8 cellular contexts compared by ENCODE assay signal in genomic region chr14:105060751-105061427, GRCh38. TPM values are rescaled to one million over a fixed set of nuclear protein-coding genes. Genes with fewer than 3 reads are reported as not detected.
DNase-seq lines count a peak whose midpoint lies in the region; ATAC-seq and TF ChIP-seq lines count a peak whose summit lies in the region.

No MANE protein-coding gene starts in this region.

- peaks cover 28% of the 10 kb centered on the region for H3K36me3 Mint-ChIP-seq in activated CD8-positive, alpha-beta T cell treated with anti-CD3 and anti-CD28 coated beads for 36 hours (ENCODE audit: low read depth)
- peaks cover 96% of the 10 kb centered on the region for H3K36me3 Mint-ChIP-seq in stimulated activated effector memory CD8-positive, alpha-beta T cell treated with anti-CD3 and anti-CD28 coated beads, Interleukin-12 subunit alpha, Interleukin-12 subunit beta, amount 100 ng/mL, for 72 hours
- H3K36me3 Mint-ChIP-seq in HFFc6 (ENCODE audit: low read depth): no peaks in the 10 kb centered on the region
- H3K36me3 Mint-ChIP-seq in mesothelial cell of epicardium: no peaks in the 10 kb centered on the region

- peaks cover 48% of the 10 kb centered on the region for H3K4me1 Mint-ChIP-seq in activated CD8-positive, alpha-beta T cell treated with anti-CD3 and anti-CD28 coated beads for 36 hours (ENCODE audit: low read depth)
- peaks cover 65% of the 10 kb centered on the region for H3K4me1 Mint-ChIP-seq in stimulated activated effector memory CD8-positive, alpha-beta T cell treated with anti-CD3 and anti-CD28 coated beads, Interleukin-12 subunit alpha, Interleukin-12 subunit beta, amount 100 ng/mL, for 72 hours
- no peaks in the 10 kb centered on the region for H3K4me1 Mint-ChIP-seq in HFFc6 (ENCODE audit: low read depth)
- H3K4me1 Mint-ChIP-seq in mesothelial cell of epicardium: peaks cover 30% of the 10 kb centered on the region

- H3K4me3 ChIP-seq in HEK293 (ENCODE audit: low read depth, low read length) (no peak overlapping the region), heart right ventricle (peak overlapping the region in 6 of 10 donors; percentile 2 to 52 (median 20))

- WGBS in heart right ventricle, 2 donors: 52 to 63% methylated on average over 30 of the region's 30 CpGs

- peaks cover 0 to 10% (median 0%) of the 10 kb centered on the region in 7 donors for H3K27me3 ChIP-seq in heart right ventricle

- H3K9me3 ChIP-seq in HEK293 (ENCODE audit: control insufficient read depth, insufficient read depth, low read depth, low read length): no peaks in the 10 kb centered on the region
- H3K9me3 ChIP-seq in heart right ventricle: no peaks in the 10 kb centered on the region

- no peaks in the 10 kb centered on the region for H3K9me3 Mint-ChIP-seq in activated CD8-positive, alpha-beta T cell treated with anti-CD3 and anti-CD28 coated beads for 36 hours
- no peaks in the 10 kb centered on the region for H3K9me3 Mint-ChIP-seq in stimulated activated effector memory CD8-positive, alpha-beta T cell treated with anti-CD3 and anti-CD28 coated beads, Interleukin-12 subunit alpha, Interleukin-12 subunit beta, amount 100 ng/mL, for 72 hours
- H3K9me3 Mint-ChIP-seq in HFFc6 (no peaks in the 10 kb centered on the region), mesothelial cell of epicardium (no peaks in the 10 kb centered on the region)

- TF ChIP-seq CTCF in HEK293 (tag by site-specific recombination; IDR thresholded peaks at IDR 0.05) (no peak), heart right ventricle (IDR thresholded peaks at IDR 0.05) (no peak), HFFc6 (IDR thresholded peaks at IDR 0.05) (no peak), mesothelial cell of epicardium (IDR thresholded peaks at IDR 0.05; ENCODE audit: unreplicated experiment) (no peak)
- TF ChIP-seq CTCF in activated CD8-positive, alpha-beta T cell treated with anti-CD3 and anti-CD28 coated beads for 36 hours (IDR thresholded peaks at IDR 0.05): no peak

- H3K4me1 ChIP-seq in HEK293 (ENCODE audit: control insufficient read depth, insufficient read depth, low read length) (no peaks in the 10 kb centered on the region), heart right ventricle (peaks cover 16 to 70% (median 48%) of the 10 kb centered on the region in 9 donors)

- peak overlapping the region; percentile 86 for H3K4me3 Mint-ChIP-seq in activated CD8-positive, alpha-beta T cell treated with anti-CD3 and anti-CD28 coated beads for 36 hours
- H3K4me3 Mint-ChIP-seq in stimulated activated effector memory CD8-positive, alpha-beta T cell treated with anti-CD3 and anti-CD28 coated beads, Interleukin-12 subunit alpha, Interleukin-12 subunit beta, amount 100 ng/mL, for 72 hours: peak overlapping the region; percentile 100
- H3K4me3 Mint-ChIP-seq in HFFc6 (no peak overlapping the region), mesothelial cell of epicardium (no peak overlapping the region)

- peak; percentile 3 for ATAC-seq in activated CD8-positive, alpha-beta T cell treated with anti-CD3 and anti-CD28 coated beads for 36 hours
- ATAC-seq in heart right ventricle (peak; percentile 15 to 39 (median 26)), HG03095 (IDR thresholded peaks at IDR 0.05; ENCODE audit: unreplicated experiment) (no peak)
- ATAC-seq in stimulated activated effector memory CD8-positive, alpha-beta T cell treated with anti-CD3 and anti-CD28 coated beads, Interleukin-12 subunit alpha, Interleukin-12 subunit beta, amount 100 ng/mL, for 72 hours: peak; percentile 4

- peak overlapping the region; percentile 96 for H3K27ac Mint-ChIP-seq in activated CD8-positive, alpha-beta T cell treated with anti-CD3 and anti-CD28 coated beads for 36 hours
- H3K27ac Mint-ChIP-seq in stimulated activated effector memory CD8-positive, alpha-beta T cell treated with anti-CD3 and anti-CD28 coated beads, Interleukin-12 subunit alpha, Interleukin-12 subunit beta, amount 100 ng/mL, for 72 hours: peak overlapping the region; percentile 97
- H3K27ac Mint-ChIP-seq in HFFc6: no peak overlapping the region
- no peak overlapping the region for H3K27ac Mint-ChIP-seq in mesothelial cell of epicardium

- no peaks in the 10 kb centered on the region for H3K27me3 Mint-ChIP-seq in activated CD8-positive, alpha-beta T cell treated with anti-CD3 and anti-CD28 coated beads for 36 hours
- peaks cover 4% of the 10 kb centered on the region for H3K27me3 Mint-ChIP-seq in HFFc6 (ENCODE audit: insufficient read depth)
- peaks cover 12% of the 10 kb centered on the region for H3K27me3 Mint-ChIP-seq in mesothelial cell of epicardium (ENCODE audit: low read depth)

- H3K36me3 ChIP-seq in HEK293 (ENCODE audit: control insufficient read depth in 2 of 2, insufficient read depth in 1 of 2, low read length in 2 of 2) (no peaks in the 10 kb centered on the region), heart right ventricle (peaks cover 0 to 16% (median 0%) of the 10 kb centered on the region in 9 donors)

- intact Hi-C loops in activated CD8-positive, alpha-beta T cell treated with anti-CD3 and anti-CD28 coated beads for 36 hours (cut with micrococcal nuclease): no loop called here
- intact Hi-C loops in heart right ventricle (cut with DNase I): no loop called here

- H3K27ac ChIP-seq in HEK293 (ENCODE audit: extremely low read depth, low read depth, low read length) (no peak overlapping the region), heart right ventricle (peak overlapping the region; percentile 70 to 96 (median 83))

- DNase-seq in activated CD8-positive, alpha-beta T cell treated with anti-CD3 and anti-CD28 coated beads for 36 hours: peak; percentile 68
- DNase-seq in heart right ventricle (peak in 1 of 2 donors; percentile 17), HFFc6 (no peak), mesothelial cell of epicardium (ENCODE audit: low spot score in 2 of 2, unreplicated experiment in 2 of 2) (no peak), A172 (ENCODE audit: low spot score) (no peak)
- DNase-seq in stimulated activated effector memory CD8-positive, alpha-beta T cell treated with anti-CD3 and anti-CD28 coated beads, Interleukin-12 subunit alpha, Interleukin-12 subunit beta, amount 100 ng/mL, for 72 hours (ENCODE audit: low spot score in 2 of 2): peak in 1 of 2 donors; percentile 39

- CTCF ChIA-PET in HEK293 (lab: Yijun Ruan, JAX): interaction anchor here (1.9 kb wide), 1 partner anchor 15 kb away, joined by 5 read pairs; no protein-coding TSS in a partner anchor
- CTCF ChIA-PET in activated CD8-positive, alpha-beta T cell treated with anti-CD3 and anti-CD28 coated beads for 36 hours (lab: Charles Lee): interaction anchor here (0.5 to 10.0 kb wide), 6 partner anchors 13 to 30 kb away, joined by 3 to 72 read pairs (median 10); no protein-coding TSS in a partner anchor

- POLR2A ChIA-PET in HEK293 (lab: Yijun Ruan, JAX): interaction anchor here (0.6 kb wide), 1 partner anchor 8 kb away, joined by 4 read pairs; no protein-coding TSS in a partner anchor
- POLR2A ChIA-PET in activated CD8-positive, alpha-beta T cell treated with anti-CD3 and anti-CD28 coated beads for 36 hours (lab: Charles Lee): interaction anchor here (0.6 to 4.6 kb wide), 7 partner anchors 10 to 40 kb away, joined by 3 to 33 read pairs (median 6); partner anchors contain the start of gene CDCA4

TF ChIP-seq in HEK293, 187 proteins besides CTCF, POLR2A, EP300 and RAD21:
- no peak for TF ChIP-seq INSM2 (tag by site-specific recombination; IDR thresholded peaks at IDR 0.05)
- TF ChIP-seq ZNF561 (tag by site-specific recombination; IDR thresholded peaks at IDR 0.05; ENCODE audit: borderline replicate concordance): no peak
- TF ChIP-seq ZBTB17 (tag by site-specific recombination; IDR thresholded peaks at IDR 0.05): peak; percentile 75
- TF ChIP-seq GLIS1 (tag by site-specific recombination; IDR thresholded peaks at IDR 0.05): no peak
- TF ChIP-seq PRDM1 (tag by site-specific recombination; IDR thresholded peaks at IDR 0.05): no peak
- no peak for TF ChIP-seq ZSCAN16 (tag by site-specific recombination; IDR thresholded peaks at IDR 0.05)
- TF ChIP-seq HOXA7 (CRISPR knock-in tag; IDR thresholded peaks at IDR 0.05; ENCODE audit: borderline replicate concordance): no peak
TF ChIP-seq in HEK293: peak in this region for 1.

RNA-seq across cellular contexts. Expression of gene GPR132, which starts 4.3 kb away (rescaled TPM):
- total RNA-seq in activated CD8-positive, alpha-beta T cell treated with anti-CD3 and anti-CD28 coated beads for 36 hours: 10 to 100 TPM; 15.1 to 16.4 TPM
- total RNA-seq in heart right ventricle (1 to 10 TPM in 2 of 10 donors, under 1 TPM in 8; 0.19 to 4.1 (median 0.82) TPM), mesothelial cell of epicardium (1.0 to 1.6 TPM (median 1.1 TPM) in 3 replicates)
- polyA plus RNA-seq in heart right ventricle: under 1 TPM; 0.35 to 0.88 TPM
- total RNA-seq in HFFc6 (2021; fragmentation: NEBNext Ultra II Directional; extraction: Animal tissue kit (Norgen Biotek cat#: 25700)): under 1 TPM in 2 of 6 experiments, not detected in 4; 0.05 to 0.14 TPM
- total RNA-seq in A172 (2014; rRNA removed; shearing (Covaris generic)): 0.19 TPM in 1 of 2 replicates, not detected in the other

RNA-seq across cellular contexts. Expression of gene CDCA4, which starts 40.0 kb away (rescaled TPM):
- 10 to 100 TPM; 59.4 to 63.5 TPM for total RNA-seq in activated CD8-positive, alpha-beta T cell treated with anti-CD3 and anti-CD28 coated beads for 36 hours
- total RNA-seq in heart right ventricle: 1 to 10 TPM; 1.5 to 6.4 (median 2.0) TPM
- 1 to 10 TPM; 2.7 to 3.2 TPM for polyA plus RNA-seq in heart right ventricle
- total RNA-seq in HFFc6 (2021; fragmentation: NEBNext Ultra II Directional; extraction: Animal tissue kit (Norgen Biotek cat#: 25700)): 10 to 100 TPM; 11.6 to 20.3 (median 18.4) TPM
- total RNA-seq in mesothelial cell of epicardium: 31.5 to 33.9 TPM (median 32.3 TPM) in 3 replicates
- 37.2 and 40.4 TPM in 2 replicates for total RNA-seq in A172 (2014; rRNA removed; shearing (Covaris generic))

Comparison
In these comparisons a context has a peak if more than half of its experiments do, and no peak if none do; other contexts are left out.
1. H3K27ac Mint-ChIP-seq: peak in activated CD8-positive, alpha-beta T cell treated with anti-CD3 and anti-CD28 coated beads for 36 hours (single experiment) and stimulated activated effector memory CD8-positive, alpha-beta T cell treated with anti-CD3 and anti-CD28 coated beads, Interleukin-12 subunit alpha, Interleukin-12 subunit beta, amount 100 ng/mL, for 72 hours (single experiment); none in HFFc6 (single experiment) and mesothelial cell of epicardium (single experiment).
2. H3K4me3 Mint-ChIP-seq: peak in activated CD8-positive, alpha-beta T cell treated with anti-CD3 and anti-CD28 coated beads for 36 hours (single experiment) and stimulated activated effector memory CD8-positive, alpha-beta T cell treated with anti-CD3 and anti-CD28 coated beads, Interleukin-12 subunit alpha, Interleukin-12 subunit beta, amount 100 ng/mL, for 72 hours (single experiment); none in HFFc6 (single experiment) and mesothelial cell of epicardium (single experiment).